Comparison of ENCODE assay signal across 9 cellular contexts in genomic region chr1:32353886-32354570, GRCh38. TPM values are rescaled to one million over a fixed set of nuclear protein-coding genes. Genes with fewer than 3 reads are reported as not detected.
DNase-seq lines count a peak whose midpoint lies in the region; ATAC-seq and TF ChIP-seq lines count a peak whose summit lies in the region.
"Had no signal": no experiment of that assay in that cellular context is flagged by ENCODE, and none has a peak within 500 bp of the region (broad histone marks: within the 10 kb centered on the region; RNA-seq: fewer than 3 reads in every experiment).

No MANE protein-coding gene starts in this region.

- DNase-seq in CD14-positive monocyte (ENCODE audit: low spot score) (no peak), RWPE1 (ENCODE audit: low spot score) (no peak), esophagus squamous epithelium (lab: John Stamatoyannopoulos, UW) (no peak), GM13976 (ENCODE audit: low spot score) (no peak), OCI-M2 (lab: John Stamatoyannopoulos, UW; ENCODE audit: unreplicated experiment) (no peak), SIG-M5 treated with dmso at 0.1 percent for 504 hours (lab: John Stamatoyannopoulos, UW; ENCODE audit: unreplicated experiment) (no peak)

- no peaks in the 10 kb centered on the region for H3K9me3 ChIP-seq in esophagus squamous epithelium

- WGBS in esophagus squamous epithelium, 2 donors, result 32 to 49% methylated on average over 2 of the region's 2 CpGs

- TF ChIP-seq CTCF in CD14-positive monocyte (IDR thresholded peaks at IDR 0.05) (no peak), RWPE1 (conservative IDR thresholded peaks at IDR 0.05; ENCODE audit: low read depth) (no peak), esophagus squamous epithelium (IDR thresholded peaks at IDR 0.05) (no peak), nephron (IDR thresholded peaks at IDR 0.05; ENCODE audit: unreplicated experiment in 3 of 3) (no peak), GM13976 (IDR thresholded peaks at IDR 0.05; ENCODE audit: borderline replicate concordance, control extremely low read depth, extremely low read depth, insufficient read depth, missing control alignments) (no peak)

- H3K4me1 Mint-ChIP-seq in CD14-positive monocyte, result peaks cover 50% of the 10 kb centered on the region
- peaks cover 37% of the 10 kb centered on the region for H3K4me1 Mint-ChIP-seq in nephron

- no peak for TF ChIP-seq POLR2A in esophagus squamous epithelium (IDR thresholded peaks at IDR 0.05)

- H3K4me3 Mint-ChIP-seq in CD14-positive monocyte (peak overlapping the region; percentile 31 to 68), nephron (peak overlapping the region; percentile 80 to 87 (median 86))

- no peaks in the 10 kb centered on the region for H3K36me3 ChIP-seq in esophagus squamous epithelium

- H3K27me3 Mint-ChIP-seq in CD14-positive monocyte (ENCODE audit: low read depth in 3 of 3) (peaks cover 15 to 28% (median 19%) of the 10 kb centered on the region in 3 donors), nephron (ENCODE audit: low read depth) (no peaks in the 10 kb centered on the region)

- POLR2A ChIA-PET in RWPE1 (lab: Yijun Ruan, JAX; ENCODE audit: low non-redundant PET), result no interaction called here

- no peaks in the 10 kb centered on the region for H3K27me3 ChIP-seq in esophagus squamous epithelium

- H3K4me1 ChIP-seq in esophagus squamous epithelium, result peaks cover 16 to 47% (median 33%) of the 10 kb centered on the region in 3 donors

- CTCF ChIA-PET in RWPE1 (lab: Yijun Ruan, JAX), result interaction anchor here (1.1 kb wide), 1 partner anchor 138 kb away, joined by 6 read pairs; no protein-coding TSS in a partner anchor

- intact Hi-C loops in CD14-positive monocyte (cut with micrococcal nuclease), result loop anchor here in 1 of 2 donors (5.0 kb wide), 1 partner anchor 38 kb away; the partner anchor contains the start of gene BSDC1
- intact Hi-C loops in esophagus squamous epithelium (cut with DNase I), result no loop called here

- H3K27ac ChIP-seq in RWPE1 (peak overlapping the region; percentile 89), esophagus squamous epithelium (peak overlapping the region in 3 of 4 donors; percentile 7 to 90 (median 17))

- peak overlapping the region in 3 of 7 donors; percentile 45 to 63 (median 49) for H3K27ac Mint-ChIP-seq in CD14-positive monocyte
- H3K27ac Mint-ChIP-seq in nephron, result peak overlapping the region; percentile 99 to 100 (median 100)

- no peak for ATAC-seq in GM19328 (IDR thresholded peaks at IDR 0.05; ENCODE audit: unreplicated experiment)
- ATAC-seq: Panc1 had no signal

- in situ Hi-C loops in GM13976 (cut with MboI; ENCODE audit: low sequenced_read_pairs, unreplicated experiment), result no loop called here

- H3K9me3 Mint-ChIP-seq in CD14-positive monocyte (peaks cover 1 to 10% (median 4%) of the 10 kb centered on the region in 7 donors), nephron (no peaks in the 10 kb centered on the region)

- H3K36me3 Mint-ChIP-seq in CD14-positive monocyte, result peaks cover 8 to 20% of the 10 kb centered on the region in 2 donors
- peaks cover 8% of the 10 kb centered on the region for H3K36me3 Mint-ChIP-seq in nephron (ENCODE audit: low read depth)

- no peak overlapping the region for H3K4me3 ChIP-seq in esophagus squamous epithelium

RNA-seq across cellular contexts. Expression of gene FAM229A, which starts 8.3 kb away (rescaled TPM):
- polyA plus RNA-seq in CD14-positive monocyte, result not detected
- total RNA-seq in esophagus squamous epithelium, result 1 to 10 TPM; 1.4 to 7.1 (median 3.2) TPM

RNA-seq across cellular contexts. Expression of gene TSSK3, which starts 8.3 kb away (rescaled TPM):
- 1 to 10 TPM in 1 of 2 donors, under 1 TPM in 1; 0.35 to 1.1 TPM for polyA plus RNA-seq in CD14-positive monocyte
- total RNA-seq in esophagus squamous epithelium, result under 1 TPM in 2 of 4 donors, not detected in 2; 0.31 to 0.57 TPM

RNA-seq across cellular contexts. Expression of gene MARCKSL1, which starts 18.0 kb away (rescaled TPM):
- polyA plus RNA-seq in CD14-positive monocyte, result 10 to 100 TPM; 13.9 to 40.3 TPM
- 1 to 10 TPM; 4.4 to 6.1 (median 5.1) TPM for total RNA-seq in esophagus squamous epithelium

RNA-seq across cellular contexts. Expression of gene BSDC1, which starts 40.2 kb away (rescaled TPM):
- 10 to 100 TPM; 19.0 to 23.7 TPM for polyA plus RNA-seq in CD14-positive monocyte
- 10 to 100 TPM; 42.4 to 62.2 (median 45.9) TPM for total RNA-seq in esophagus squamous epithelium
